10 cellular contexts compared by ENCODE assay signal in genomic region chr9:22158983-22159382, GRCh38.
DNase-seq lines count a peak whose midpoint lies in the region; ATAC-seq and TF ChIP-seq lines count a peak whose summit lies in the region.
"Had no signal": no experiment of that assay in that cellular context is flagged by ENCODE, and none has a peak within 500 bp of the region (broad histone marks: within the 10 kb centered on the region; RNA-seq: fewer than 3 reads in every experiment).

No MANE protein-coding gene starts in this region.

- H2AK9ac ChIP-seq in IMR-90 (replicated peaks; ENCODE audit: low read depth, low read length, poor library complexity), result no peak overlapping the region

- peak overlapping the region; percentile 28; the same call in 1 of the 2 replicates for H2BK20ac ChIP-seq in IMR-90 (ENCODE audit: low read depth, low read length)

- H4K91ac ChIP-seq in IMR-90 (ENCODE audit: insufficient read depth, low read depth, low read length), result peak overlapping the region; percentile 47; the same call in 1 of the 2 replicates

- H3K4me3 ChIP-seq in IMR-90 (ENCODE audit: insufficient read depth, low read depth, low read length), result no peak overlapping the region
- H3K4me3 ChIP-seq in adrenal gland, result no peak overlapping the region
- H3K4me3 ChIP-seq in right cardiac atrium (ENCODE audit: low read length), result no peak overlapping the region
- H3K4me3 ChIP-seq in spleen, result no peak overlapping the region
- H3K4me3 ChIP-seq: cardiac muscle cell had no signal

- peaks cover 3% of the 10 kb centered on the region; the same call in 1 of the 2 replicates for H3K4me1 ChIP-seq in IMR-90 (ENCODE audit: control insufficient read depth, insufficient read depth, low read length)
- H3K4me1 ChIP-seq in adrenal gland (replicated peaks in 1 of 2), result peaks cover 0 to 5% of the 10 kb centered on the region in 2 donors
- no peaks in the 10 kb centered on the region for H3K4me1 ChIP-seq in right cardiac atrium (ENCODE audit: control insufficient read depth, insufficient read depth, low read length)
- H3K4me1 ChIP-seq in spleen, result peaks cover 5 to 37% (median 11%) of the 10 kb centered on the region in 6 donors

- H3K23ac ChIP-seq in IMR-90 (ENCODE audit: low read depth, low read length), result no peak overlapping the region

- intact Hi-C loops in IMR-90 (cut with micrococcal nuclease), result no loop called here
- intact Hi-C loops in adrenal gland (cut with DNase I), result no loop called here
- intact Hi-C loops in right cardiac atrium (cut with DNase I), result no loop called here
- intact Hi-C loops in spleen (cut with DNase I; ENCODE audit: low total_unique reads), result no loop called here

- no peaks in the 10 kb centered on the region for H3K36me3 ChIP-seq in IMR-90 (ENCODE audit: control insufficient read depth, insufficient read depth, low read length)
- no peaks in the 10 kb centered on the region for H3K36me3 ChIP-seq in adrenal gland (replicated peaks in 1 of 2)
- H3K36me3 ChIP-seq in spleen, result no peaks in the 10 kb centered on the region
- H3K36me3 ChIP-seq: cardiac muscle cell had no signal

- H3K79me1 ChIP-seq in IMR-90 (ENCODE audit: low read depth in 1 of 2, low read length in 2 of 2), result no peaks in the 10 kb centered on the region

- H3K27ac ChIP-seq in IMR-90 (ENCODE audit: insufficient read depth, low read length) (no peak overlapping the region), adrenal gland (peak overlapping the region in 1 of 5 donors; percentile 34), right cardiac atrium (ENCODE audit: low read length) (no peak overlapping the region), spleen (peak overlapping the region in 6 of 8 donors; percentile 32 to 62 (median 46))
- H3K27ac ChIP-seq: cardiac muscle cell had no signal

- H3K4me2 ChIP-seq in IMR-90 (ENCODE audit: low read depth, low read length), result peak overlapping the region; percentile 21

- no peak overlapping the region for H4K5ac ChIP-seq in IMR-90 (ENCODE audit: low read depth, low read length)

- H2BK15ac ChIP-seq in IMR-90 (ENCODE audit: low read depth, low read length), result no peak overlapping the region

- H3K9me1 ChIP-seq in IMR-90 (ENCODE audit: insufficient read depth, low read length), result no peaks in the 10 kb centered on the region

- POLR2A ChIA-PET in IMR-90 (lab: Charles Lee; ENCODE audit: unreplicated experiment), result interaction anchor here (0.9 to 1.2 kb wide), 2 partner anchors 53 to 75 kb away, joined by 3 to 7 read pairs; no protein-coding TSS in a partner anchor

- CTCF ChIA-PET in IMR-90 (lab: Yijun Ruan, JAX), result no interaction called here

- H3K18ac ChIP-seq in IMR-90 (ENCODE audit: low read depth, low read length), result no peak overlapping the region

- TF ChIP-seq POLR2A in IMR-90 (IDR thresholded peaks at IDR 0.05; ENCODE audit: low read depth, low read length) (no peak), adrenal gland (IDR thresholded peaks at IDR 0.05) (no peak), spleen (IDR thresholded peaks at IDR 0.05) (no peak)

- no peaks in the 10 kb centered on the region for H3K9me3 ChIP-seq in IMR-90 (ENCODE audit: control insufficient read depth, insufficient read depth, low read length)
- H3K9me3 ChIP-seq in adrenal gland (replicated peaks in 1 of 3), result no peaks in the 10 kb centered on the region
- H3K9me3 ChIP-seq in right cardiac atrium (ENCODE audit: control insufficient read depth, low read length), result no peaks in the 10 kb centered on the region
- no peaks in the 10 kb centered on the region for H3K9me3 ChIP-seq in spleen

- H2BK120ac ChIP-seq in IMR-90 (ENCODE audit: low read depth, low read length), result peak overlapping the region; percentile 65

- DNase-seq in IMR-90 (peak; percentile 91), adrenal gland (peak; percentile 24 to 63 (median 39)), right cardiac atrium (peak; percentile 23 to 80 (median 51)), spleen (no peak), RPMI8226 (no peak), NCI-H1436 (lab: John Stamatoyannopoulos, UW) (no peak), inferior parietal cortex (ENCODE audit: extremely low spot score) (no peak)
- DNase-seq in activated naive CD4-positive, alpha-beta T cell (lab: John Stamatoyannopoulos, UW), result no peak
- DNase-seq: NCI-H1417 treated with DMSO at 0.1 percent for 48 hours had no signal

- no peak for TF ChIP-seq RAD21 in IMR-90 (IDR thresholded peaks at IDR 0.05; ENCODE audit: low read length)

- no TSS peak for BruUV-seq in IMR-90 (replicated peaks; lab: Mats Ljungman, UMichigan)

- no CpG with 5 or more reads among the region's 3 CpGs for WGBS in IMR-90 (ENCODE audit: extremely low coverage in 2 of 2, insufficient read length in 1 of 2), 2 experiments
- WGBS in adrenal gland, 4 donors, result 27 to 36% (median 33%) methylated on average over 3 of the region's 3 CpGs
- 14% methylated on average over 3 of the region's 3 CpGs for WGBS in right cardiac atrium
- 3 to 25% (median 13%) methylated on average over 3 of the region's 3 CpGs for WGBS in spleen, 5 donors

- peak overlapping the region in 1 of 2 experiments; percentile 14; a peak in 1 of 4 replicates for H4K8ac ChIP-seq in IMR-90 (ENCODE audit: low read depth in 2 of 2, low read length in 2 of 2)

- no peak overlapping the region for H2AK5ac ChIP-seq in IMR-90 (ENCODE audit: low read depth, low read length)

- no peaks in the 10 kb centered on the region for H4K20me1 ChIP-seq in IMR-90 (ENCODE audit: insufficient read depth, low read length)

- in situ Hi-C loops in IMR-90 (cut with MboI; ENCODE audit: low sequenced_read_pairs), result no loop called here

- H3K9ac ChIP-seq in IMR-90 (ENCODE audit: low read depth, low read length), result no peak overlapping the region

- dilution Hi-C loops in IMR-90 (cut with HindIII; ENCODE audit: low sequenced_read_pairs, unreplicated experiment), result no loop called here

- H3K56ac ChIP-seq in IMR-90 (ENCODE audit: extremely low read depth, insufficient read depth, low read length), result no peak overlapping the region

- 0 out of 2 replicates have a peak overlapping the region, but pooled peaks have one; percentile 3 for H3K14ac ChIP-seq in IMR-90 (replicated peaks; ENCODE audit: low read depth, low read length)

- 0 out of 2 replicates have a peak overlapping the region, but pooled peaks have one; percentile 0 for H3K4ac ChIP-seq in IMR-90 (ENCODE audit: low read depth, low read length)

- H3K27me3 ChIP-seq in IMR-90 (ENCODE audit: control insufficient read depth, insufficient read depth, low read length) (no peaks in the 10 kb centered on the region), adrenal gland (no peaks in the 10 kb centered on the region), right cardiac atrium (ENCODE audit: control insufficient read depth, insufficient read depth) (no peaks in the 10 kb centered on the region), spleen (replicated peaks in 1 of 7) (no peaks in the 10 kb centered on the region)
- H3K27me3 ChIP-seq: cardiac muscle cell had no signal

- no peak for TF ChIP-seq CTCF in IMR-90 (conservative IDR thresholded peaks at IDR 0.05; ENCODE audit: low read depth, low read length)
- TF ChIP-seq CTCF in adrenal gland (IDR thresholded peaks at IDR 0.05), result no peak
- TF ChIP-seq CTCF in spleen (IDR thresholded peaks at IDR 0.05 in 8 of 11, conservative IDR thresholded peaks at IDR 0.05 in 3 of 11), result no peak

- no peak overlapping the region for H2AFZ ChIP-seq in IMR-90 (replicated peaks; ENCODE audit: low read length, poor library complexity)

- ATAC-seq in IMR-90 (ENCODE audit: low read depth), result peak; percentile 89
- peak; percentile 83 to 87 for ATAC-seq in right cardiac atrium

- H2BK5ac ChIP-seq in IMR-90 (ENCODE audit: low read depth, low read length, poor library complexity, severe bottlenecking), result peak overlapping the region; percentile 2

TF ChIP-seq in IMR-90, 13 proteins besides CTCF, POLR2A, EP300 and RAD21:
- TF ChIP-seq SMC3 (IDR thresholded peaks at IDR 0.05; ENCODE audit: low read depth, low read length) (no peak), USF2 (IDR thresholded peaks at IDR 0.05; ENCODE audit: low read depth, low read length) (peak; percentile 42; the same call in 1 of the 2 replicates), RCOR1 (IDR thresholded peaks at IDR 0.05; ENCODE audit: insufficient replicate concordance, low read length) (peak; percentile 27), NFE2L2 (IDR thresholded peaks at IDR 0.05; ENCODE audit: low read depth, low read length) (0 out of 2 replicates have a peak, but pooled peaks have one; percentile 23), MAFK (IDR thresholded peaks at IDR 0.05; ENCODE audit: low read depth, low read length) (no peak), RFX5 (IDR thresholded peaks at IDR 0.05; ENCODE audit: low read depth, low read length) (no peak), BHLHE40 (IDR thresholded peaks at IDR 0.05; ENCODE audit: low read depth, low read length) (peak; percentile 85), CHD1 (IDR thresholded peaks at IDR 0.05; ENCODE audit: low read depth, low read length) (no peak), CEBPB (IDR thresholded peaks at IDR 0.05; ENCODE audit: low read depth, low read length) (peak; percentile 98), MAZ (IDR thresholded peaks at IDR 0.05; ENCODE audit: borderline replicate concordance, low read depth, low read length) (no peak), MXI1 (IDR thresholded peaks at IDR 0.05; ENCODE audit: borderline replicate concordance, low read depth, low read length) (no peak), FOS (IDR thresholded peaks at IDR 0.05; ENCODE audit: low read depth, low read length) (peak; percentile 31; the same call in 1 of the 2 replicates), ELK1 (IDR thresholded peaks at IDR 0.05; ENCODE audit: borderline replicate concordance, low read depth, low read length) (no peak)

Comparison
In these comparisons a context has a peak if more than half of its experiments do, and no peak if none do; other contexts are left out.
1. DNase-seq: peak in IMR-90 (single experiment), adrenal gland (7 of 7) and right cardiac atrium (3 of 3); none in spleen (single experiment), RPMI8226 (single experiment), activated naive CD4-positive, alpha-beta T cell (0 of 4), NCI-H1436 (single experiment) and inferior parietal cortex (single experiment).
2. H3K27ac ChIP-seq: peak in spleen (6 of 8); none in IMR-90 (single experiment) and right cardiac atrium (single experiment).